8 cellular contexts compared by ENCODE assay signal in the genomic region with DNA sequence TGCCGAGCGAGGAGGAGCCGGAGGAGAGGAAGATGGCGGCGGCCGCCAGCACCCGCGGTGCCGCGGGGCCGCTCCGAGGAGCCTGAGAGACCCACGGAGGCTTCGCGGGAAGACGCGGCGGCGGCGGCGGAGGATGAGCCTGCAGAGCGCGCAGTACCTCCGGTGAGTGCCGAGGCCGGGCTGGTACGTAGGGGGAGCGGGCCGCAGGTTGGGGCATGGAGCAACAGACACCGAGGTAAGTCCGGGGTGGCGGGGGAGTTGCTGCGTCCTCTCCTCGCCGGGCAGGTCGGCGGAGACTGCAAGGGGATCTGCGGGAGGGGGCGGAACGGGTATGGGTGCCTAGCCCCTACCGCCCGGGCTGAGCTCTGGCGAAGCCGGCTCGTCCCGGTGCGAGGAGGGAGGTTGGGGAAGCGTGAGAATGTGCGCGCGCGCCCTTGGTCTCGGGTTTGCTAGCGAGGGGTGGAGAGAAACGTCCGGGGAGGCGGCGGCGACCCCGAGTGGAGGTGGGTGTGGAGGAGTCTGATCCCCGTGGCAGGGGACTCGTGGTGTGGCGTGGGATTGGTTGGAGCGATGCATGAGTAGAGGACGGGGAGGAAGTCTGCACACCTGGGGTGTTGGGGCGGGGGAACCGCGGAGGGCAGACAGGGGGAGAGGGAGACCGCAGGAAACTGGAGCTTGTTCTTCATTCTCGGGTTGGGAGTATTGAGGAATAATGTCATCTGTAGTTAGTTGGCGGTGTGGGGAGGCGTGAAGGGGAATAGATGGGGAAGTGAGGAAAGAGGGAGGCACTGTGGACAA. TPM values are rescaled to one million over a fixed set of nuclear protein-coding genes. Genes with fewer than 3 reads are reported as not detected.
DNase-seq lines count a peak whose midpoint lies in the region; ATAC-seq and TF ChIP-seq lines count a peak whose summit lies in the region.

A gene with protein sequence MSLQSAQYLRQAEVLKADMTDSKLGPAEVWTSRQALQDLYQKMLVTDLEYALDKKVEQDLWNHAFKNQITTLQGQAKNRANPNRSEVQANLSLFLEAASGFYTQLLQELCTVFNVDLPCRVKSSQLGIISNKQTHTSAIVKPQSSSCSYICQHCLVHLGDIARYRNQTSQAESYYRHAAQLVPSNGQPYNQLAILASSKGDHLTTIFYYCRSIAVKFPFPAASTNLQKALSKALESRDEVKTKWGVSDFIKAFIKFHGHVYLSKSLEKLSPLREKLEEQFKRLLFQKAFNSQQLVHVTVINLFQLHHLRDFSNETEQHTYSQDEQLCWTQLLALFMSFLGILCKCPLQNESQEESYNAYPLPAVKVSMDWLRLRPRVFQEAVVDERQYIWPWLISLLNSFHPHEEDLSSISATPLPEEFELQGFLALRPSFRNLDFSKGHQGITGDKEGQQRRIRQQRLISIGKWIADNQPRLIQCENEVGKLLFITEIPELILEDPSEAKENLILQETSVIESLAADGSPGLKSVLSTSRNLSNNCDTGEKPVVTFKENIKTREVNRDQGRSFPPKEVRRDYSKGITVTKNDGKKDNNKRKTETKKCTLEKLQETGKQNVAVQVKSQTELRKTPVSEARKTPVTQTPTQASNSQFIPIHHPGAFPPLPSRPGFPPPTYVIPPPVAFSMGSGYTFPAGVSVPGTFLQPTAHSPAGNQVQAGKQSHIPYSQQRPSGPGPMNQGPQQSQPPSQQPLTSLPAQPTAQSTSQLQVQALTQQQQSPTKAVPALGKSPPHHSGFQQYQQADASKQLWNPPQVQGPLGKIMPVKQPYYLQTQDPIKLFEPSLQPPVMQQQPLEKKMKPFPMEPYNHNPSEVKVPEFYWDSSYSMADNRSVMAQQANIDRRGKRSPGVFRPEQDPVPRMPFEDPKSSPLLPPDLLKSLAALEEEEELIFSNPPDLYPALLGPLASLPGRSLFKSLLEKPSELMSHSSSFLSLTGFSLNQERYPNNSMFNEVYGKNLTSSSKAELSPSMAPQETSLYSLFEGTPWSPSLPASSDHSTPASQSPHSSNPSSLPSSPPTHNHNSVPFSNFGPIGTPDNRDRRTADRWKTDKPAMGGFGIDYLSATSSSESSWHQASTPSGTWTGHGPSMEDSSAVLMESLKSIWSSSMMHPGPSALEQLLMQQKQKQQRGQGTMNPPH (plus strand): TSS at position 12 of the 798 bp plus-strand sequence. CDS start 122 bp downstream, at position 134.

- DNase-seq in DMS53 (lab: John Stamatoyannopoulos, UW), result peak; percentile 78
- no peak for DNase-seq in DMS53 treated with DMSO at 0.1 percent for 48 hours (lab: John Stamatoyannopoulos, UW; ENCODE audit: unreplicated experiment)
- DNase-seq in NCI-H460 (ENCODE audit: extremely low read depth, low read depth), result peak; percentile 6
- DNase-seq in activated T-cell treated with anti-CD3 and anti-CD28 coated beads, Interleukin-2, amount 50 U/mL, for 72 hours, result peak; percentile 58
- peak in 1 of 2 donors; percentile 41 for DNase-seq in fibroblast of lung (ENCODE audit: low read depth in 2 of 2)

- H3K4me1 Mint-ChIP-seq in activated T-cell treated with anti-CD3 and anti-CD28 coated beads, Interleukin-2, amount 50 U/mL, for 72 hours (ENCODE audit: low read depth), result peaks cover 29% of the 10 kb centered on the region

- H2AFZ ChIP-seq in fibroblast of lung (ENCODE audit: low read length) (peak within 1 kb of the TSS; percentile 91), neural cell (ENCODE audit: low read depth, low read length) (peak within 1 kb of the TSS; percentile 92)

- H3K27me3 ChIP-seq in fibroblast of lung (ENCODE audit: control insufficient read depth, insufficient read depth, low read length) (no peaks in the 10 kb centered on the region), neural cell (ENCODE audit: insufficient read depth, low read depth, low read length) (no peaks in the 10 kb centered on the region), subcutaneous abdominal adipose tissue (ENCODE audit: control insufficient read depth in 5 of 5, insufficient read depth in 4 of 5, low read length in 5 of 5) (no peaks in the 10 kb centered on the region)

- H3K36me3 ChIP-seq in fibroblast of lung (ENCODE audit: control insufficient read depth, insufficient read depth, low read length) (no peaks in the 10 kb centered on the region), neural cell (ENCODE audit: insufficient read depth, low read length) (no peaks in the 10 kb centered on the region), subcutaneous abdominal adipose tissue (ENCODE audit: control insufficient read depth in 5 of 5, insufficient read depth in 5 of 5, low read length in 5 of 5) (no peaks in the 10 kb centered on the region)

- peak within 1 kb of the TSS; percentile 100 for H3K4me2 ChIP-seq in fibroblast of lung (ENCODE audit: extremely low read depth, insufficient read depth, low read length)
- H3K4me2 ChIP-seq in neural cell (ENCODE audit: low read length), result peak within 1 kb of the TSS; percentile 76

- no peaks in the 10 kb centered on the region for H3F3A ChIP-seq in neural cell (ENCODE audit: insufficient read depth, low read length, poor library complexity, severe bottlenecking)

- no peaks in the 10 kb centered on the region for H4K20me1 ChIP-seq in fibroblast of lung (ENCODE audit: control insufficient read depth, extremely low read depth, insufficient read depth, low read length)
- no peaks in the 10 kb centered on the region for H4K20me1 ChIP-seq in neural cell (ENCODE audit: insufficient read depth)

- H3K4me3 Mint-ChIP-seq in activated T-cell treated with anti-CD3 and anti-CD28 coated beads, Interleukin-2, amount 50 U/mL, for 72 hours, result peak within 1 kb of the TSS; percentile 95 to 97

- H3K4me3 ChIP-seq in fibroblast of lung (replicated peaks in 1 of 4; ENCODE audit: control extremely low read depth in 1 of 4, insufficient read depth in 1 of 4, low read depth in 3 of 4, low read length in 4 of 4), result peak within 1 kb of the TSS; percentile 87 to 95 (median 94)
- H3K4me3 ChIP-seq in neural cell (ENCODE audit: low read length), result peak within 1 kb of the TSS; percentile 91
- peak within 1 kb of the TSS; percentile 82 to 98 (median 92) for H3K4me3 ChIP-seq in subcutaneous abdominal adipose tissue (ENCODE audit: low read depth in 1 of 5, low read length in 5 of 5)

- H3K9me3 Mint-ChIP-seq in activated T-cell treated with anti-CD3 and anti-CD28 coated beads, Interleukin-2, amount 50 U/mL, for 72 hours, result no peaks in the 10 kb centered on the region

- H3K9ac ChIP-seq in fibroblast of lung (ENCODE audit: insufficient read depth, low read length) (peak within 1 kb of the TSS; percentile 97), neural cell (ENCODE audit: low read length) (peak within 1 kb of the TSS; percentile 94), subcutaneous abdominal adipose tissue (ENCODE audit: low read length in 5 of 5) (peak within 1 kb of the TSS; percentile 81 to 99 (median 93))

- peaks cover 3 to 4% of the 10 kb centered on the region in 2 donors for H3K36me3 Mint-ChIP-seq in activated T-cell treated with anti-CD3 and anti-CD28 coated beads, Interleukin-2, amount 50 U/mL, for 72 hours (ENCODE audit: insufficient read depth in 2 of 2)

- no peak for TF ChIP-seq EP300 in neural cell (conservative IDR thresholded peaks at IDR 0.05; ENCODE audit: poor library complexity, severe bottlenecking)

- peak within 1 kb of the TSS; percentile 98 for H3K27ac ChIP-seq in fibroblast of lung (ENCODE audit: insufficient read depth, low read length)
- peak within 1 kb of the TSS; percentile 98 for H3K27ac ChIP-seq in neural cell (ENCODE audit: low read length)
- H3K27ac ChIP-seq in subcutaneous abdominal adipose tissue (ENCODE audit: low read depth, low read length), result peak within 1 kb of the TSS; percentile 96

- no peaks in the 10 kb centered on the region for H3K9me2 ChIP-seq in neural cell (ENCODE audit: insufficient read depth, low read length)

- H3K4me1 ChIP-seq in fibroblast of lung (ENCODE audit: control insufficient read depth, extremely low read depth, insufficient read depth, low read length) (no peaks in the 10 kb centered on the region), subcutaneous abdominal adipose tissue (ENCODE audit: control insufficient read depth in 5 of 5, insufficient read depth in 5 of 5, low read length in 5 of 5) (peaks cover 5 to 45% (median 25%) of the 10 kb centered on the region in 5 donors)

- TF ChIP-seq RAD21 in neural cell (conservative IDR thresholded peaks at IDR 0.05), result no peak

- TF ChIP-seq CTCF in fibroblast of lung (conservative IDR thresholded peaks at IDR 0.05 in 1 of 2, IDR thresholded peaks at IDR 0.05 in 1 of 2; ENCODE audit: low read depth in 1 of 2, low read length in 2 of 2) (no peak), neural cell (IDR thresholded peaks at IDR 0.05; ENCODE audit: poor library complexity, severe bottlenecking) (no peak)

- peak within 1 kb of the TSS; percentile 95 for H3K27ac Mint-ChIP-seq in activated T-cell treated with anti-CD3 and anti-CD28 coated beads, Interleukin-2, amount 50 U/mL, for 72 hours

- ATAC-seq in HG02678 (IDR thresholded peaks at IDR 0.05; ENCODE audit: unreplicated experiment), result peak; percentile 21
- ATAC-seq in activated T-cell treated with anti-CD3 and anti-CD28 coated beads, Interleukin-2, amount 50 U/mL, for 72 hours (replicated peaks in 1 of 2), result peak; percentile 1 to 4

- H3K79me2 ChIP-seq in fibroblast of lung (ENCODE audit: control insufficient read depth, insufficient read depth, low read length) (peaks cover 49% of the 10 kb centered on the region), neural cell (replicated peaks; ENCODE audit: insufficient read depth, low read length) (peaks cover 42% of the 10 kb centered on the region)

- no peaks in the 10 kb centered on the region for H3K9me3 ChIP-seq in fibroblast of lung (ENCODE audit: control insufficient read depth, insufficient read depth, low read depth, low read length)
- H3K9me3 ChIP-seq in neural cell (ENCODE audit: low read length), result no peaks in the 10 kb centered on the region
- H3K9me3 ChIP-seq in subcutaneous abdominal adipose tissue (ENCODE audit: control insufficient read depth in 5 of 5, low read length in 5 of 5), result no peaks in the 10 kb centered on the region

- no peaks in the 10 kb centered on the region for H3K27me3 Mint-ChIP-seq in activated T-cell treated with anti-CD3 and anti-CD28 coated beads, Interleukin-2, amount 50 U/mL, for 72 hours (ENCODE audit: low read depth)

TF ChIP-seq in neural cell, 6 proteins besides CTCF, POLR2A, EP300 and RAD21 (continues in another document):
- TF ChIP-seq POLR2AphosphoS5 (IDR thresholded peaks at IDR 0.05) (peak; percentile 48), MXI1 (conservative IDR thresholded peaks at IDR 0.05; ENCODE audit: poor library complexity, severe bottlenecking) (peak; percentile 70)

RNA-seq across cellular contexts. Expression of the gene that starts here (rescaled TPM):
- total RNA-seq in NCI-H460 (2014; rRNA removed; shearing (Covaris generic)), result 18.6 and 22.3 TPM in 2 replicates
- 12.3 and 28.1 TPM in 2 replicates for polyA plus RNA-seq in NCI-H460 (2014; cell fraction: nucleus; rRNA removed)
- total RNA-seq in activated T-cell treated with anti-CD3 and anti-CD28 coated beads, Interleukin-2, amount 50 U/mL, for 72 hours, result 10 to 100 TPM; 57.9 to 69.8 TPM
- 16.2 and 23.1 TPM in 2 replicates for total RNA-seq in fibroblast of lung
- 30.7 and 31.0 TPM in 2 replicates for polyA plus RNA-seq in fibroblast of lung
- 18.8 and 19.4 TPM in 2 replicates for polyA plus RNA-seq in fibroblast of lung (2012)
- 24.7 and 35.3 TPM in 2 replicates for polyA minus RNA-seq in fibroblast of lung (ENCODE audit: low replicate concordance)
- polyA plus RNA-seq in neural cell, result 17.1 and 19.1 TPM in 2 replicates
- 75.0 and 111 TPM in 2 replicates for polyA minus RNA-seq in neural cell
